In the genomic region with DNA sequence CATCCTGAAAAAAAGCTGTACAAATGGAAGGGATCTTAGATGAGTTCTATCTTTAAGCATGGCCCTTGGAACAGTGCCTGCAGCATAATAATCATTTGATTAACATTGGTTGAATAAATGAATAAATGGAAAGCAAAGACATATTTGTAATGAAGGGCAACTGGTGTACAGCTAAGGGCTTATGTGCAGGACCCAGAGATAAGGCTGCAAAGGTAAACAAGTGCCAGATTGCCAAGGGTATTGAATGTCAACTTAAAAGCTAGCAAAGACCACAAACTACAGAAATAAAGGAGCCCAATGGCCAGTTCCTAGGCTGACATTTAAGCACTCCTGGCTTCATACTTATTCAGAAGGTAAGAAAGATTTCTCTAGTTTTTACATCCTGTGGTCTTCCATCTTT, we compare ENCODE assay signal across 14 cellular contexts.
"Had no signal": no experiment of that assay in that cellular context is flagged by ENCODE, and none has a peak within 500 bp of the region (broad histone marks: within the 10 kb centered on the region; RNA-seq: fewer than 3 reads in every experiment).

No MANE protein-coding gene starts in this region.

- H3K27me3 Mint-ChIP-seq: activated naive CD4-positive, alpha-beta T cell treated with anti-CD3 and anti-CD28 coated beads, Interleukin-2, amount 10 ng/mL, durations not matched to agents 7 days and 5 days had no signal

- H3K4me3 Mint-ChIP-seq: activated naive CD4-positive, alpha-beta T cell treated with anti-CD3 and anti-CD28 coated beads, Interleukin-2, amount 10 ng/mL, durations not matched to agents 7 days and 5 days; neural crest cell had no signal

- H3K9me3 Mint-ChIP-seq: activated naive CD4-positive, alpha-beta T cell treated with anti-CD3 and anti-CD28 coated beads, Interleukin-2, amount 10 ng/mL, durations not matched to agents 7 days and 5 days; neural crest cell had no signal

- H3K27ac ChIP-seq: esophagus muscularis mucosa, tibial artery, uterus had no signal

- H3K9me3 ChIP-seq: adrenal gland, esophagus muscularis mucosa, tibial artery, uterus had no signal

- FAIRE-seq: colon had no signal

- H3K36me3 ChIP-seq: uterus had no signal

- H3K27me3 ChIP-seq: adrenal gland, cardiac muscle cell, esophagus muscularis mucosa, tibial artery, uterus had no signal

- H3K4me3 ChIP-seq: adrenal gland, cardiac muscle cell, esophagus muscularis mucosa, tibial artery, uterus had no signal

- H3K4me1 ChIP-seq: uterus had no signal

- DNase-seq: activated CD4-positive, alpha-beta T cell treated with anti-CD3 and anti-CD28 coated beads, Interleukin-2, amount 50 U/mL, for 1 hour; activated naive CD4-positive, alpha-beta T cell treated with anti-CD3 and anti-CD28 coated beads, Interleukin-2, amount 10 ng/mL, durations not matched to agents 7 days and 5 days; activated T-cell treated with anti-CD3 and anti-CD28 coated beads for 4 hours; adrenal gland; hippocampal formation; kidney; midbrain; stimulated activated CD4-positive, alpha-beta T cell treated with anti-CD3 and anti-CD28 coated beads, Interleukin-1b, Interleukin-23, amount 100 ng/mL, for 48 hours; tibial artery; uterus had no signal

- H3K4me1 Mint-ChIP-seq: neural crest cell had no signal
